ENCODE assay signal across 24 cellular contexts in genomic region chr12:74393265-74393664, GRCh38.
"Had no signal": no experiment of that assay in that cellular context is flagged by ENCODE, and none has a peak within 500 bp of the region (broad histone marks: within the 10 kb centered on the region; RNA-seq: fewer than 3 reads in every experiment).

No MANE protein-coding gene starts in this region.

- H3K36me3 Mint-ChIP-seq: activated naive CD8-positive, alpha-beta T cell treated with anti-CD3 and anti-CD28 coated beads, Interleukin-2, amount 10 ng/mL, durations not matched to agents 7 days and 5 days; mesothelial cell of epicardium; natural killer cell treated with Interleukin-12 subunit alpha and Interleukin-12 subunit beta and Interleukin-15 and Interleukin-18, amount 100 ng/mL, for 72 hours; WTC11 had no signal

- FAIRE-seq: kidney had no signal

- H3K27me3 Mint-ChIP-seq: activated naive CD8-positive, alpha-beta T cell treated with anti-CD3 and anti-CD28 coated beads, Interleukin-2, amount 10 ng/mL, durations not matched to agents 7 days and 5 days; progenitor cell of endocrine pancreas had no signal

- H3K9me3 Mint-ChIP-seq: activated naive CD8-positive, alpha-beta T cell treated with anti-CD3 and anti-CD28 coated beads, Interleukin-2, amount 10 ng/mL, durations not matched to agents 7 days and 5 days; natural killer cell treated with Interleukin-12 subunit alpha and Interleukin-12 subunit beta and Interleukin-15 and Interleukin-18, amount 100 ng/mL, for 72 hours had no signal

- H3K27ac Mint-ChIP-seq: activated naive CD8-positive, alpha-beta T cell treated with anti-CD3 and anti-CD28 coated beads, Interleukin-2, amount 10 ng/mL, durations not matched to agents 7 days and 5 days; endodermal cell; mesothelial cell of epicardium; natural killer cell treated with Interleukin-12 subunit alpha and Interleukin-12 subunit beta and Interleukin-15 and Interleukin-18, amount 100 ng/mL, for 72 hours; progenitor cell of endocrine pancreas; WTC11 had no signal

- H3K4me1 Mint-ChIP-seq: activated naive CD8-positive, alpha-beta T cell treated with anti-CD3 and anti-CD28 coated beads, Interleukin-2, amount 10 ng/mL, durations not matched to agents 7 days and 5 days; mesothelial cell of epicardium; WTC11 had no signal

- DNase-seq: activated CD4-positive, alpha-beta T cell treated with anti-CD3 and anti-CD28 coated beads for 4 hours; activated CD4-positive, alpha-beta T cell treated with anti-CD3 and anti-CD28 coated beads, Interleukin-2, amount 50 U/mL, for 48 hours; activated naive CD4-positive, alpha-beta T cell treated with Interleukin-2 at 50 U/mL for 16 hours; activated naive CD8-positive, alpha-beta T cell treated with anti-CD3 and anti-CD28 coated beads, Interleukin-2, amount 10 ng/mL, durations not matched to agents 7 days and 5 days; activated T-cell treated with anti-CD3 and anti-CD28 coated beads, Interleukin-2, amount 50 U/mL, for 48 hours; amniotic stem cell; cortex of kidney; endodermal cell; erythroblast; foreskin fibroblast; kidney; spleen; stimulated activated CD4-positive, alpha-beta T cell treated with anti-CD3 and anti-CD28 coated beads, Interleukin-4, amount 100 ng/mL, for 1 hour; stimulated activated naive CD4-positive, alpha-beta T cell; testis; trophoblast cell; uterus had no signal

- H3K9me3 ChIP-seq: testis, uterus had no signal

- H3K4me3 ChIP-seq: cardiac muscle cell, lung, spleen, testis, uterus had no signal

- H3K4me3 Mint-ChIP-seq: activated naive CD8-positive, alpha-beta T cell treated with anti-CD3 and anti-CD28 coated beads, Interleukin-2, amount 10 ng/mL, durations not matched to agents 7 days and 5 days; endodermal cell; mesothelial cell of epicardium; natural killer cell treated with Interleukin-12 subunit alpha and Interleukin-12 subunit beta and Interleukin-15 and Interleukin-18, amount 100 ng/mL, for 72 hours; WTC11 had no signal

- H3K36me3 ChIP-seq: cardiac muscle cell, spleen, uterus had no signal

- ATAC-seq: left lobe of liver; natural killer cell treated with Interleukin-12 subunit alpha and Interleukin-12 subunit beta and Interleukin-15 and Interleukin-18, amount 100 ng/mL, for 72 hours; WTC11 had no signal

- H3K4me1 ChIP-seq: spleen, testis, uterus had no signal

- H3K27ac ChIP-seq: cardiac muscle cell, spleen, testis, uterus had no signal

- H3K27me3 ChIP-seq: cardiac muscle cell, spleen, testis, uterus had no signal
